ENCODE assay signal across 2 cellular contexts in the genomic region with DNA sequence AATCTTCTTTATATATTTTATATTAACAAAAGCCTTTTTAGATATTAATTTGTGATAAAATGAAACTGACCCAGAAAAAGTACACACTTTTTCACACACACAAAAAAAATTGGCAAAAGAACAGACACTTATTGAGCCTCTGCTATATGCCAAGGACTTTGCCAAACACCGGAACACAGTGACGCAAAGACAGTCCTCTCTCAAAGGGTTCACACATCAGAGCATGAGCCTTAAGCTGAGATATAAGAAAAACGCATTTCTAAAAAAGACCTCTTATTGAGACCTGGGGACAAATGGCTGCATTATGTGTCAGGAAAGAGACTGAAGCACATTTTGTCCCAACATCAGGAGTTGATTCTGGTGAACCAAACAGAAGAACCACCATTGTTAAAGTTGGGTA.
A peak's percentile ranks its signal among the peaks of the same experiment; 100 is the strongest.
TF ChIP-seq lines count a peak whose summit lies in the region.

No MANE protein-coding gene starts in this region.

TF ChIP-seq in liver, 16 proteins besides CTCF, POLR2A, EP300 and RAD21:
- TF ChIP-seq JUND (IDR thresholded peaks at IDR 0.05), result peak in 1 of 2 donors; percentile 47
- peak; percentile 53 to 71 for TF ChIP-seq HNF4A (conservative IDR thresholded peaks at IDR 0.05)
- no peak for TF ChIP-seq FOXA1 (IDR thresholded peaks at IDR 0.05)
- no peak for TF ChIP-seq NR2F2 (IDR thresholded peaks at IDR 0.05)
- no peak for TF ChIP-seq FOXA2 (IDR thresholded peaks at IDR 0.05)
- TF ChIP-seq, protein P1, sequence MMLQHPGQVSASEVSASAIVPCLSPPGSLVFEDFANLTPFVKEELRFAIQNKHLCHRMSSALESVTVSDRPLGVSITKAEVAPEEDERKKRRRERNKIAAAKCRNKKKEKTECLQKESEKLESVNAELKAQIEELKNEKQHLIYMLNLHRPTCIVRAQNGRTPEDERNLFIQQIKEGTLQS (IDR thresholded peaks at IDR 0.05), result no peak
- peak; percentile 33 for TF ChIP-seq SP1 (IDR thresholded peaks at IDR 0.05)
- TF ChIP-seq TAF1 (conservative IDR thresholded peaks at IDR 0.05), result no peak
- TF ChIP-seq, protein P2, sequence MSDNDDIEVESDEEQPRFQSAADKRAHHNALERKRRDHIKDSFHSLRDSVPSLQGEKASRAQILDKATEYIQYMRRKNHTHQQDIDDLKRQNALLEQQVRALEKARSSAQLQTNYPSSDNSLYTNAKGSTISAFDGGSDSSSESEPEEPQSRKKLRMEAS (IDR thresholded peaks at IDR 0.05), result peak; percentile 15
- TF ChIP-seq, protein P3, sequence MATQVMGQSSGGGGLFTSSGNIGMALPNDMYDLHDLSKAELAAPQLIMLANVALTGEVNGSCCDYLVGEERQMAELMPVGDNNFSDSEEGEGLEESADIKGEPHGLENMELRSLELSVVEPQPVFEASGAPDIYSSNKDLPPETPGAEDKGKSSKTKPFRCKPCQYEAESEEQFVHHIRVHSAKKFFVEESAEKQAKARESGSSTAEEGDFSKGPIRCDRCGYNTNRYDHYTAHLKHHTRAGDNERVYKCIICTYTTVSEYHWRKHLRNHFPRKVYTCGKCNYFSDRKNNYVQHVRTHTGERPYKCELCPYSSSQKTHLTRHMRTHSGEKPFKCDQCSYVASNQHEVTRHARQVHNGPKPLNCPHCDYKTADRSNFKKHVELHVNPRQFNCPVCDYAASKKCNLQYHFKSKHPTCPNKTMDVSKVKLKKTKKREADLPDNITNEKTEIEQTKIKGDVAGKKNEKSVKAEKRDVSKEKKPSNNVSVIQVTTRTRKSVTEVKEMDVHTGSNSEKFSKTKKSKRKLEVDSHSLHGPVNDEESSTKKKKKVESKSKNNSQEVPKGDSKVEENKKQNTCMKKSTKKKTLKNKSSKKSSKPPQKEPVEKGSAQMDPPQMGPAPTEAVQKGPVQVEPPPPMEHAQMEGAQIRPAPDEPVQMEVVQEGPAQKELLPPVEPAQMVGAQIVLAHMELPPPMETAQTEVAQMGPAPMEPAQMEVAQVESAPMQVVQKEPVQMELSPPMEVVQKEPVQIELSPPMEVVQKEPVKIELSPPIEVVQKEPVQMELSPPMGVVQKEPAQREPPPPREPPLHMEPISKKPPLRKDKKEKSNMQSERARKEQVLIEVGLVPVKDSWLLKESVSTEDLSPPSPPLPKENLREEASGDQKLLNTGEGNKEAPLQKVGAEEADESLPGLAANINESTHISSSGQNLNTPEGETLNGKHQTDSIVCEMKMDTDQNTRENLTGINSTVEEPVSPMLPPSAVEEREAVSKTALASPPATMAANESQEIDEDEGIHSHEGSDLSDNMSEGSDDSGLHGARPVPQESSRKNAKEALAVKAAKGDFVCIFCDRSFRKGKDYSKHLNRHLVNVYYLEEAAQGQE (IDR thresholded peaks at IDR 0.05), result peak; percentile 26
- no peak for TF ChIP-seq HNF4G (IDR thresholded peaks at IDR 0.05)
- TF ChIP-seq YY1 (IDR thresholded peaks at IDR 0.05), result no peak
- no peak for TF ChIP-seq GABPA (IDR thresholded peaks at IDR 0.05 in 1 of 2, conservative IDR thresholded peaks at IDR 0.05 in 1 of 2)
- TF ChIP-seq, protein P4, sequence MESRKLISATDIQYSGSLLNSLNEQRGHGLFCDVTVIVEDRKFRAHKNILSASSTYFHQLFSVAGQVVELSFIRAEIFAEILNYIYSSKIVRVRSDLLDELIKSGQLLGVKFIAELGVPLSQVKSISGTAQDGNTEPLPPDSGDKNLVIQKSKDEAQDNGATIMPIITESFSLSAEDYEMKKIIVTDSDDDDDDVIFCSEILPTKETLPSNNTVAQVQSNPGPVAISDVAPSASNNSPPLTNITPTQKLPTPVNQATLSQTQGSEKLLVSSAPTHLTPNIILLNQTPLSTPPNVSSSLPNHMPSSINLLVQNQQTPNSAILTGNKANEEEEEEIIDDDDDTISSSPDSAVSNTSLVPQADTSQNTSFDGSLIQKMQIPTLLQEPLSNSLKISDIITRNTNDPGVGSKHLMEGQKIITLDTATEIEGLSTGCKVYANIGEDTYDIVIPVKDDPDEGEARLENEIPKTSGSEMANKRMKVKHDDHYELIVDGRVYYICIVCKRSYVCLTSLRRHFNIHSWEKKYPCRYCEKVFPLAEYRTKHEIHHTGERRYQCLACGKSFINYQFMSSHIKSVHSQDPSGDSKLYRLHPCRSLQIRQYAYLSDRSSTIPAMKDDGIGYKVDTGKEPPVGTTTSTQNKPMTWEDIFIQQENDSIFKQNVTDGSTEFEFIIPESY (IDR thresholded peaks at IDR 0.05), result no peak
- TF ChIP-seq RXRA (IDR thresholded peaks at IDR 0.05), result peak; percentile 63 to 79
- no peak for TF ChIP-seq EGR1 (IDR thresholded peaks at IDR 0.05; ENCODE audit: low read depth in 2 of 2)
TF ChIP-seq in liver: peak in this region for 6.

TF ChIP-seq in HepG2, 621 proteins besides CTCF, POLR2A, EP300 and RAD21:
- no peak for TF ChIP-seq RFX5 (IDR thresholded peaks at IDR 0.05; ENCODE audit: low read depth, low read length)
- no peak for TF ChIP-seq TBL1XR1 (IDR thresholded peaks at IDR 0.05; ENCODE audit: borderline replicate concordance, low read length, partially characterized antibody)
- TF ChIP-seq REL (CRISPR knock-in tag; conservative IDR thresholded peaks at IDR 0.05), result no peak
- no peak for TF ChIP-seq ZFAT (CRISPR knock-in tag; conservative IDR thresholded peaks at IDR 0.05)
- TF ChIP-seq ZNF660 (CRISPR knock-in tag; IDR thresholded peaks at IDR 0.05; ENCODE audit: borderline replicate concordance, low read depth), result no peak
- no peak for TF ChIP-seq ZNF484 (CRISPR knock-in tag; IDR thresholded peaks at IDR 0.05; ENCODE audit: borderline replicate concordance, low read depth)
- no peak for TF ChIP-seq ERF (CRISPR knock-in tag; IDR thresholded peaks at IDR 0.05)
- TF ChIP-seq NFYC (CRISPR knock-in tag; IDR thresholded peaks at IDR 0.05), result no peak
- no peak for TF ChIP-seq REXO4 (CRISPR knock-in tag; IDR thresholded peaks at IDR 0.05; ENCODE audit: borderline replicate concordance)
- no peak for TF ChIP-seq ZFP82 (CRISPR knock-in tag; IDR thresholded peaks at IDR 0.05; ENCODE audit: borderline replicate concordance)
- TF ChIP-seq ZMYM2 (CRISPR knock-in tag; IDR thresholded peaks at IDR 0.05), result no peak
- no peak for TF ChIP-seq MYC (CRISPR knock-in tag; IDR thresholded peaks at IDR 0.05; ENCODE audit: borderline replicate concordance)
- no peak for TF ChIP-seq PRPF4 (IDR thresholded peaks at IDR 0.05; ENCODE audit: low read depth, low read length, poor library complexity, severe bottlenecking)
